ENCODE assay signal across 15 cellular contexts in the genomic region with DNA sequence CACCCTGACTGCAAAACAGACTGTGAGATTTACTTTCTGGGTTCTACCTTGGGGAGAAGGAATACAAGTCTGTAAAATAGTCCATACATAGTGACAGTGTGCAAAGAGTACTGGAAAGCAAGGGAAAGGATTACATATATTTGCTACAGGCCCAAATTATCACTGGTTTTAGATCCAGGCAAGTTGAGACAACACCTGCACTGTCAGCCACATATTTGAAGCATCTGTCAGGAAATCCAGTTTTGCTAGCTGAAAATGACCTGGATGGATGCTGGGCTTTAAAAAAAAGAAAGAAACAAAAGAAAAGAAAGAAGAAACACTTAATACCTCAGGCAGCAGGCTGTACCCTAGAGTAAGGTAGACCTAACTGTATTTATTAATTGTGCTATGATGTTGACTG. TPM values are rescaled to one million over a fixed set of nuclear protein-coding genes. Genes with fewer than 3 reads are reported as not detected.
DNase-seq lines count a peak whose midpoint lies in the region; ATAC-seq and TF ChIP-seq lines count a peak whose summit lies in the region.
"Had no signal": no experiment of that assay in that cellular context is flagged by ENCODE, and none has a peak within 500 bp of the region (broad histone marks: within the 10 kb centered on the region; RNA-seq: fewer than 3 reads in every experiment).

No MANE protein-coding gene starts in this region.

- no peak for ATAC-seq in GM23338
- peak; percentile 78 for ATAC-seq in esophagus mucosa
- ATAC-seq in HG03354 (IDR thresholded peaks at IDR 0.05; ENCODE audit: poor library complexity, severe bottlenecking, unreplicated experiment) = no peak
- ATAC-seq in naive thymus-derived CD4-positive, alpha-beta T cell = no peak
- ATAC-seq: HCT116 had no signal

- in situ Hi-C loops in mammary epithelial cell (cut with MboI; ENCODE audit: low sequenced_read_pairs in 2 of 2) = no loop called here

- H2AFZ ChIP-seq in GM23338 (0 out of 2 replicates have a peak overlapping the region, but pooled peaks have one; percentile 6), mammary epithelial cell (ENCODE audit: low read depth, low read length) (peak overlapping the region; percentile 85), smooth muscle cell (ENCODE audit: low read depth) (no peak overlapping the region)

- no peak overlapping the region for H3K27ac Mint-ChIP-seq in GM23338
- no peak overlapping the region for H3K27ac Mint-ChIP-seq in naive thymus-derived CD4-positive, alpha-beta T cell
- H3K27ac Mint-ChIP-seq: CD4-positive, CD25-positive, alpha-beta regulatory T cell; IgD-negative memory B cell had no signal

- no TSS peak for BruUV-seq in mammary epithelial cell (replicated peaks; lab: Mats Ljungman, UMichigan)

- H3K36me3 Mint-ChIP-seq in GM23338 (ENCODE audit: low read depth) = no peaks in the 10 kb centered on the region
- no peaks in the 10 kb centered on the region for H3K36me3 Mint-ChIP-seq in naive thymus-derived CD4-positive, alpha-beta T cell
- H3K36me3 Mint-ChIP-seq: CD4-positive, CD25-positive, alpha-beta regulatory T cell; IgD-negative memory B cell had no signal

- no peaks in the 10 kb centered on the region for H3F3A ChIP-seq in GM23338 (replicated peaks; ENCODE audit: low read depth)
- no peaks in the 10 kb centered on the region for H3F3A ChIP-seq in smooth muscle cell (ENCODE audit: low read depth)

- peaks cover 1% of the 10 kb centered on the region for H3K27me3 Mint-ChIP-seq in GM23338 (ENCODE audit: insufficient read depth, low read depth, poor library complexity)
- peaks cover 6 to 24% (median 21%) of the 10 kb centered on the region in 5 donors for H3K27me3 Mint-ChIP-seq in naive thymus-derived CD4-positive, alpha-beta T cell

- POLR2A ChIA-PET in naive thymus-derived CD4-positive, alpha-beta T cell (lab: Charles Lee) = no interaction called here

- no peaks in the 10 kb centered on the region; the same call in 2 of the 3 replicates for H3K9me3 Mint-ChIP-seq in GM23338
- H3K9me3 Mint-ChIP-seq in naive thymus-derived CD4-positive, alpha-beta T cell = peaks cover 0 to 4% (median 0%) of the 10 kb centered on the region in 11 donors

- intact Hi-C loops in mammary epithelial cell (cut with micrococcal nuclease) = loop anchor here (2.0 kb wide), 1 partner anchor 72 kb away; no protein-coding TSS in a partner anchor
- intact Hi-C loops in naive thymus-derived CD4-positive, alpha-beta T cell (cut with micrococcal nuclease) = no loop called here

- no peaks in the 10 kb centered on the region; the same call in 2 of the 3 replicates for H3K4me1 Mint-ChIP-seq in GM23338
- H3K4me1 Mint-ChIP-seq in naive thymus-derived CD4-positive, alpha-beta T cell = no peaks in the 10 kb centered on the region
- H3K4me1 Mint-ChIP-seq: CD4-positive, CD25-positive, alpha-beta regulatory T cell; IgD-negative memory B cell had no signal

- no peaks in the 10 kb centered on the region for H3K9me3 ChIP-seq in mammary epithelial cell (replicated peaks; ENCODE audit: insufficient read depth, low read length)
- H3K9me3 ChIP-seq in smooth muscle cell (replicated peaks; ENCODE audit: low read depth) = no peaks in the 10 kb centered on the region
- no peaks in the 10 kb centered on the region for H3K9me3 ChIP-seq in naive thymus-derived CD4-positive, alpha-beta T cell (ENCODE audit: control insufficient read depth in 2 of 3, low read length in 3 of 3)

- DNase-seq in GM23338 (ENCODE audit: low spot score) = no peak
- DNase-seq in mammary epithelial cell = peak; percentile 81
- DNase-seq in smooth muscle cell (lab: John Stamatoyannopoulos, UW; ENCODE audit: unreplicated experiment) = no peak
- no peak for DNase-seq in GDM1 (lab: John Stamatoyannopoulos, UW)
- DNase-seq in naive thymus-derived CD4-positive, alpha-beta T cell = no peak
- DNase-seq: 8988T; ACHN; CD4-positive, CD25-positive, alpha-beta regulatory T cell; DMS53 had no signal

- H3K27me3 ChIP-seq in GM23338 (ENCODE audit: insufficient read depth) = no peaks in the 10 kb centered on the region
- H3K27me3 ChIP-seq in mammary epithelial cell (ENCODE audit: insufficient read depth, low read length) = no peaks in the 10 kb centered on the region
- H3K27me3 ChIP-seq in smooth muscle cell (ENCODE audit: low read depth) = no peaks in the 10 kb centered on the region
- no peaks in the 10 kb centered on the region for H3K27me3 ChIP-seq in naive thymus-derived CD4-positive, alpha-beta T cell (ENCODE audit: control insufficient read depth in 2 of 2, insufficient read depth in 2 of 2, low read length in 2 of 2)
- H3K27me3 ChIP-seq: BLaER1 treated with 17β-estradiol and CSF1 and Interleukin-3, amounts not matched to agents 10 nM and 100 nM had no signal

- TF ChIP-seq CTCF in GM23338 (conservative IDR thresholded peaks at IDR 0.05; ENCODE audit: low read depth in 2 of 2) (no peak), mammary epithelial cell (conservative IDR thresholded peaks at IDR 0.05 in 1 of 2, IDR thresholded peaks at IDR 0.05 in 1 of 2; ENCODE audit: extremely low read depth in 1 of 2, insufficient read depth in 1 of 2, low read depth in 1 of 2, low read length in 2 of 2) (no peak), smooth muscle cell (IDR thresholded peaks at IDR 0.05; ENCODE audit: borderline replicate concordance, insufficient read depth, poor library complexity, severe bottlenecking) (no peak)

- H3K4me1 ChIP-seq in GM23338 (ENCODE audit: insufficient read depth) (no peaks in the 10 kb centered on the region), mammary epithelial cell (ENCODE audit: insufficient read depth, low read length) (peaks cover 20% of the 10 kb centered on the region), smooth muscle cell (ENCODE audit: low read depth) (no peaks in the 10 kb centered on the region)
- no peaks in the 10 kb centered on the region for H3K4me1 ChIP-seq in naive thymus-derived CD4-positive, alpha-beta T cell (ENCODE audit: control insufficient read depth in 2 of 2, insufficient read depth in 2 of 2, low read length in 2 of 2)
- H3K4me1 ChIP-seq: BLaER1 treated with 17β-estradiol and CSF1 and Interleukin-3, amounts not matched to agents 10 nM and 100 nM had no signal

- H3K36me3 ChIP-seq in GM23338 (ENCODE audit: insufficient read depth) (no peaks in the 10 kb centered on the region), mammary epithelial cell (ENCODE audit: insufficient read depth, low read length) (no peaks in the 10 kb centered on the region), smooth muscle cell (ENCODE audit: low read depth) (no peaks in the 10 kb centered on the region)
- no peaks in the 10 kb centered on the region for H3K36me3 ChIP-seq in naive thymus-derived CD4-positive, alpha-beta T cell (ENCODE audit: control insufficient read depth in 2 of 3, insufficient read depth in 3 of 3, low read length in 3 of 3)
- H3K36me3 ChIP-seq: BLaER1 treated with 17β-estradiol and CSF1 and Interleukin-3, amounts not matched to agents 10 nM and 100 nM had no signal

- no peak overlapping the region for H3K4me3 ChIP-seq in GM23338
- H3K4me3 ChIP-seq in mammary epithelial cell (replicated peaks in 1 of 3; ENCODE audit: insufficient read depth in 1 of 3, low read depth in 2 of 3, low read length in 3 of 3) = no peak overlapping the region
- no peak overlapping the region for H3K4me3 ChIP-seq in smooth muscle cell
- no peak overlapping the region for H3K4me3 ChIP-seq in naive thymus-derived CD4-positive, alpha-beta T cell (ENCODE audit: low read length)
- H3K4me3 ChIP-seq: BLaER1 treated with 17β-estradiol and CSF1 and Interleukin-3, amounts not matched to agents 10 nM and 100 nM had no signal

- peaks cover 29% of the 10 kb centered on the region for H3K9me2 ChIP-seq in GM23338 (ENCODE audit: insufficient read depth)

- H3K9ac ChIP-seq in mammary epithelial cell (ENCODE audit: insufficient read depth, low read length) (no peak overlapping the region), smooth muscle cell (ENCODE audit: low read depth) (no peak overlapping the region)
- H3K9ac ChIP-seq: BLaER1 treated with 17β-estradiol and CSF1 and Interleukin-3, amounts not matched to agents 10 nM and 100 nM had no signal

- CTCF ChIA-PET in mammary epithelial cell (lab: Charles Lee; ENCODE audit: low non-redundant PET) = interaction anchor here (0.6 kb wide), 2 partner anchors 93 to 114 kb away, joined by 3 to 4 read pairs; no protein-coding TSS in a partner anchor
- CTCF ChIA-PET in naive thymus-derived CD4-positive, alpha-beta T cell (lab: Charles Lee) = no interaction called here

- H3K27ac ChIP-seq in GM23338 (ENCODE audit: low read depth) (no peak overlapping the region), mammary epithelial cell (ENCODE audit: insufficient read depth, low read depth, low read length) (peak overlapping the region; percentile 32), smooth muscle cell (ENCODE audit: low read depth) (peak overlapping the region; percentile 11)
- no peak overlapping the region for H3K27ac ChIP-seq in naive thymus-derived CD4-positive, alpha-beta T cell (ENCODE audit: low read depth, low read length)
- H3K27ac ChIP-seq: BLaER1 treated with 17β-estradiol and CSF1 and Interleukin-3, amounts not matched to agents 10 nM and 100 nM had no signal

- dilution Hi-C loops in mammary epithelial cell (cut with HindIII; ENCODE audit: low sequenced_read_pairs) = no loop called here

- no peaks in the 10 kb centered on the region for H4K20me1 ChIP-seq in GM23338 (replicated peaks; ENCODE audit: insufficient read depth)
- no peaks in the 10 kb centered on the region for H4K20me1 ChIP-seq in mammary epithelial cell (ENCODE audit: insufficient read depth, low read length)
- H4K20me1 ChIP-seq in smooth muscle cell (ENCODE audit: low read depth) = no peaks in the 10 kb centered on the region
- H4K20me1 ChIP-seq: BLaER1 treated with 17β-estradiol and CSF1 and Interleukin-3, amounts not matched to agents 10 nM and 100 nM had no signal

- H3K79me2 ChIP-seq in GM23338 (replicated peaks; ENCODE audit: insufficient read depth) (no peaks in the 10 kb centered on the region), mammary epithelial cell (ENCODE audit: insufficient read depth, low read length) (no peaks in the 10 kb centered on the region), smooth muscle cell (ENCODE audit: low read depth) (no peaks in the 10 kb centered on the region)

- H3K4me2 ChIP-seq in GM23338 (no peak overlapping the region), mammary epithelial cell (ENCODE audit: insufficient read depth, low read depth, low read length) (peak overlapping the region; percentile 55), smooth muscle cell (no peak overlapping the region)
- H3K4me2 ChIP-seq: BLaER1 treated with 17β-estradiol and CSF1 and Interleukin-3, amounts not matched to agents 10 nM and 100 nM had no signal

- no peak overlapping the region for H3K4me3 Mint-ChIP-seq in GM23338
- H3K4me3 Mint-ChIP-seq in naive thymus-derived CD4-positive, alpha-beta T cell = no peak overlapping the region
- H3K4me3 Mint-ChIP-seq: CD4-positive, CD25-positive, alpha-beta regulatory T cell; IgD-negative memory B cell had no signal

RNA-seq across cellular contexts. Expression of a gene that starts 23.9 kb away (rescaled TPM):
- not detected in 2 replicates for total RNA-seq in GM23338 (2014; rRNA removed; shearing (Covaris generic))
- polyA plus RNA-seq in GM23338 (2016; fragmentation: Nextera tagmentation; extraction: Ambion mirVana) (not detected in 2 replicates), mammary epithelial cell (not detected), smooth muscle cell (35.4 and 103 TPM in 2 replicates)
- total RNA-seq in mammary epithelial cell (not detected), esophagus mucosa (0.68 TPM), smooth muscle cell (22.0 and 39.7 TPM in 2 replicates)
- polyA minus RNA-seq in mammary epithelial cell = not detected
- total RNA-seq in naive thymus-derived CD4-positive, alpha-beta T cell = not detected
- not detected for polyA plus RNA-seq in naive thymus-derived CD4-positive, alpha-beta T cell
- total RNA-seq: CD4-positive, CD25-positive, alpha-beta regulatory T cell; HT1080 had no signal
- polyA plus RNA-seq: CD4-positive, CD25-positive, alpha-beta regulatory T cell; IgD-negative memory B cell had no signal

RNA-seq across cellular contexts. Expression of a gene that starts 28.6 kb away (rescaled TPM):
- total RNA-seq in GM23338 (2014; rRNA removed; shearing (Covaris generic)) = not detected in 2 replicates
- polyA plus RNA-seq in GM23338 (2016; fragmentation: Nextera tagmentation; extraction: Ambion mirVana) (not detected in 2 replicates), mammary epithelial cell (not detected), smooth muscle cell (not detected in 2 replicates)
- total RNA-seq in mammary epithelial cell (not detected), esophagus mucosa (not detected), smooth muscle cell (not detected in 2 replicates)
- not detected for polyA minus RNA-seq in mammary epithelial cell
- not detected for total RNA-seq in naive thymus-derived CD4-positive, alpha-beta T cell
- polyA plus RNA-seq in naive thymus-derived CD4-positive, alpha-beta T cell = not detected
- total RNA-seq: CD4-positive, CD25-positive, alpha-beta regulatory T cell; HT1080 had no signal
- polyA plus RNA-seq: CD4-positive, CD25-positive, alpha-beta regulatory T cell; IgD-negative memory B cell had no signal

RNA-seq across cellular contexts. Expression of a gene that starts 42.8 kb away (rescaled TPM):
- not detected in 2 replicates for total RNA-seq in GM23338 (2014; rRNA removed; shearing (Covaris generic))
- polyA plus RNA-seq in GM23338 (2016; fragmentation: Nextera tagmentation; extraction: Ambion mirVana) (not detected in 2 replicates), mammary epithelial cell (0.05 TPM), smooth muscle cell (1.0 and 3.0 TPM in 2 replicates)
- total RNA-seq in mammary epithelial cell (under 1 TPM in 1 of 2 donors, not detected in 1; 0.24 TPM), esophagus mucosa (not detected), smooth muscle cell (7.4 and 9.0 TPM in 2 replicates)
- polyA minus RNA-seq in mammary epithelial cell = not detected
- not detected for total RNA-seq in naive thymus-derived CD4-positive, alpha-beta T cell
- not detected for polyA plus RNA-seq in naive thymus-derived CD4-positive, alpha-beta T cell
- total RNA-seq: CD4-positive, CD25-positive, alpha-beta regulatory T cell had no signal
- polyA plus RNA-seq: CD4-positive, CD25-positive, alpha-beta regulatory T cell; IgD-negative memory B cell had no signal

Comparison
In these comparisons a context has a peak if more than half of its experiments do, and no peak if none do; other contexts are left out.
1. H3K27ac ChIP-seq: peak in mammary epithelial cell (single experiment) and smooth muscle cell (single experiment); none in GM23338 (single experiment) and naive thymus-derived CD4-positive, alpha-beta T cell (single experiment).
2. RNA of a gene that starts 23.9 kb away (total RNA-seq): 22.0 to 39.7 TPM in smooth muscle cell; 0.68 TPM in esophagus mucosa (single experiment), not detected in GM23338, not detected in mammary epithelial cell and not detected in naive thymus-derived CD4-positive, alpha-beta T cell; every median in the first group is over 10 times any median in the second.